Comparison of ENCODE assay signal across 11 cellular contexts in genomic region chr5:35902032-35902681, GRCh38. TPM values are rescaled to one million over a fixed set of nuclear protein-coding genes. Genes with fewer than 3 reads are reported as not detected.
DNase-seq lines count a peak whose midpoint lies in the region; ATAC-seq and TF ChIP-seq lines count a peak whose summit lies in the region.
"Had no signal": no experiment of that assay in that cellular context is flagged by ENCODE, and none has a peak within 500 bp of the region (broad histone marks: within the 10 kb centered on the region; RNA-seq: fewer than 3 reads in every experiment).

No MANE protein-coding gene starts in this region.

- no peak overlapping the region for H3K4me3 ChIP-seq in MG63
- H3K4me3 ChIP-seq: ascending aorta had no signal

- no peak for TF ChIP-seq CTCF in activated CD8-positive, alpha-beta T cell treated with anti-CD3 and anti-CD28 coated beads for 36 hours (IDR thresholded peaks at IDR 0.05)
- no peak for TF ChIP-seq CTCF in WTC11 (IDR thresholded peaks at IDR 0.05)

- peaks cover 9% of the 10 kb centered on the region for H3K36me3 Mint-ChIP-seq in activated CD8-positive, alpha-beta T cell treated with anti-CD3 and anti-CD28 coated beads for 36 hours (ENCODE audit: low read depth)
- no peaks in the 10 kb centered on the region for H3K36me3 Mint-ChIP-seq in WTC11

- peak; percentile 28 for DNase-seq in AG08396 (ENCODE audit: low spot score)
- DNase-seq in activated CD8-positive, alpha-beta T cell treated with anti-CD3 and anti-CD28 coated beads for 36 hours, result peak; percentile 51
- DNase-seq in MG63, result no peak
- DNase-seq in WTC11 (ENCODE audit: low spot score), result no peak
- DNase-seq in GF-D8 (lab: John Stamatoyannopoulos, UW), result no peak
- no peak for DNase-seq in SIG-M5 (lab: John Stamatoyannopoulos, UW)
- DNase-seq: trophoblast cell had no signal

- POLR2A ChIA-PET in activated CD8-positive, alpha-beta T cell treated with anti-CD3 and anti-CD28 coated beads for 36 hours (lab: Charles Lee), result interaction anchor here (0.7 to 12.6 kb wide), 8 partner anchors 17 to 91 kb away, joined by 3 to 147 read pairs (median 4); partner anchors contain the start of gene IL7R
- POLR2A ChIA-PET in WTC11 (lab: Charles Lee), result no interaction called here

- peaks cover 9% of the 10 kb centered on the region for H3K9me3 Mint-ChIP-seq in activated CD8-positive, alpha-beta T cell treated with anti-CD3 and anti-CD28 coated beads for 36 hours
- peaks cover 21% of the 10 kb centered on the region for H3K9me3 Mint-ChIP-seq in WTC11

- H3K4me1 Mint-ChIP-seq in activated CD8-positive, alpha-beta T cell treated with anti-CD3 and anti-CD28 coated beads for 36 hours (ENCODE audit: low read depth), result peaks cover 86% of the 10 kb centered on the region
- no peaks in the 10 kb centered on the region for H3K4me1 Mint-ChIP-seq in WTC11

- CTCF ChIA-PET in activated CD8-positive, alpha-beta T cell treated with anti-CD3 and anti-CD28 coated beads for 36 hours (lab: Charles Lee), result interaction anchor here (1.0 to 2.7 kb wide), 6 partner anchors 22 to 251 kb away, joined by 3 to 16 read pairs (median 6); partner anchors contain the start of gene IL7R
- CTCF ChIA-PET in WTC11 (lab: Charles Lee), result no interaction called here

- no peak overlapping the region for H3K4me3 Mint-ChIP-seq in activated CD8-positive, alpha-beta T cell treated with anti-CD3 and anti-CD28 coated beads for 36 hours
- no peak overlapping the region for H3K4me3 Mint-ChIP-seq in WTC11

- no peaks in the 10 kb centered on the region for H3K27me3 Mint-ChIP-seq in activated CD8-positive, alpha-beta T cell treated with anti-CD3 and anti-CD28 coated beads for 36 hours
- H3K27me3 Mint-ChIP-seq in WTC11 (ENCODE audit: low read depth), result peaks cover 10% of the 10 kb centered on the region; the same call in 1 of the 2 replicates

- no peaks in the 10 kb centered on the region for H3K9me3 ChIP-seq in MG63
- H3K9me3 ChIP-seq: ascending aorta had no signal

- ATAC-seq in GM18868 (IDR thresholded peaks at IDR 0.05; ENCODE audit: unreplicated experiment) (peak; percentile 73), HG02943 (IDR thresholded peaks at IDR 0.05; ENCODE audit: low read depth, unreplicated experiment) (peak; percentile 49), WTC11 (no peak)
- ATAC-seq in activated CD8-positive, alpha-beta T cell treated with anti-CD3 and anti-CD28 coated beads for 36 hours, result peak; percentile 61
- ATAC-seq: Panc1 had no signal

- intact Hi-C loops in activated CD8-positive, alpha-beta T cell treated with anti-CD3 and anti-CD28 coated beads for 36 hours (cut with micrococcal nuclease), result no loop called here

- no peaks in the 10 kb centered on the region for H3K36me3 ChIP-seq in MG63
- H3K36me3 ChIP-seq: ascending aorta had no signal

- H3K27me3 ChIP-seq in MG63, result no peaks in the 10 kb centered on the region
- H3K27me3 ChIP-seq: ascending aorta had no signal

- H3K27ac Mint-ChIP-seq in activated CD8-positive, alpha-beta T cell treated with anti-CD3 and anti-CD28 coated beads for 36 hours, result peak overlapping the region; percentile 60
- H3K27ac Mint-ChIP-seq in WTC11, result no peak overlapping the region

TF ChIP-seq in WTC11, 78 proteins besides CTCF, POLR2A, EP300 and RAD21:
- no peak for TF ChIP-seq ATF2 (CRISPR knock-in tag; IDR thresholded peaks at IDR 0.05; ENCODE audit: borderline replicate concordance, low read depth)
- TF ChIP-seq ATF1 (CRISPR knock-in tag; IDR thresholded peaks at IDR 0.05), result no peak
- no peak for TF ChIP-seq TP53 (CRISPR knock-in tag; IDR thresholded peaks at IDR 0.05)
- TF ChIP-seq RELA (CRISPR knock-in tag; IDR thresholded peaks at IDR 0.05; ENCODE audit: borderline replicate concordance), result no peak
- no peak for TF ChIP-seq ZNF512 (CRISPR knock-in tag; IDR thresholded peaks at IDR 0.05; ENCODE audit: borderline replicate concordance)
- no peak for TF ChIP-seq ZNF671 (CRISPR knock-in tag; IDR thresholded peaks at IDR 0.05)
- no peak for TF ChIP-seq ZNF416 (CRISPR knock-in tag; IDR thresholded peaks at IDR 0.05)
- TF ChIP-seq ETV6 (CRISPR knock-in tag; IDR thresholded peaks at IDR 0.05), result no peak
- no peak for TF ChIP-seq EMX1 (CRISPR knock-in tag; IDR thresholded peaks at IDR 0.05)
- TF ChIP-seq ZNF263 (CRISPR knock-in tag; IDR thresholded peaks at IDR 0.05; ENCODE audit: low read depth), result no peak
- no peak for TF ChIP-seq TCF7 (CRISPR knock-in tag; IDR thresholded peaks at IDR 0.05; ENCODE audit: low read depth)
- TF ChIP-seq NR3C1 (CRISPR knock-in tag; conservative IDR thresholded peaks at IDR 0.05; ENCODE audit: low read depth), result no peak
- TF ChIP-seq ZNF396 (CRISPR knock-in tag; IDR thresholded peaks at IDR 0.05; ENCODE audit: borderline replicate concordance), result no peak
- TF ChIP-seq SP1 (CRISPR knock-in tag; conservative IDR thresholded peaks at IDR 0.05), result no peak
- TF ChIP-seq FOXJ3 (CRISPR knock-in tag; IDR thresholded peaks at IDR 0.05; ENCODE audit: borderline replicate concordance), result no peak
- TF ChIP-seq, protein P1, sequence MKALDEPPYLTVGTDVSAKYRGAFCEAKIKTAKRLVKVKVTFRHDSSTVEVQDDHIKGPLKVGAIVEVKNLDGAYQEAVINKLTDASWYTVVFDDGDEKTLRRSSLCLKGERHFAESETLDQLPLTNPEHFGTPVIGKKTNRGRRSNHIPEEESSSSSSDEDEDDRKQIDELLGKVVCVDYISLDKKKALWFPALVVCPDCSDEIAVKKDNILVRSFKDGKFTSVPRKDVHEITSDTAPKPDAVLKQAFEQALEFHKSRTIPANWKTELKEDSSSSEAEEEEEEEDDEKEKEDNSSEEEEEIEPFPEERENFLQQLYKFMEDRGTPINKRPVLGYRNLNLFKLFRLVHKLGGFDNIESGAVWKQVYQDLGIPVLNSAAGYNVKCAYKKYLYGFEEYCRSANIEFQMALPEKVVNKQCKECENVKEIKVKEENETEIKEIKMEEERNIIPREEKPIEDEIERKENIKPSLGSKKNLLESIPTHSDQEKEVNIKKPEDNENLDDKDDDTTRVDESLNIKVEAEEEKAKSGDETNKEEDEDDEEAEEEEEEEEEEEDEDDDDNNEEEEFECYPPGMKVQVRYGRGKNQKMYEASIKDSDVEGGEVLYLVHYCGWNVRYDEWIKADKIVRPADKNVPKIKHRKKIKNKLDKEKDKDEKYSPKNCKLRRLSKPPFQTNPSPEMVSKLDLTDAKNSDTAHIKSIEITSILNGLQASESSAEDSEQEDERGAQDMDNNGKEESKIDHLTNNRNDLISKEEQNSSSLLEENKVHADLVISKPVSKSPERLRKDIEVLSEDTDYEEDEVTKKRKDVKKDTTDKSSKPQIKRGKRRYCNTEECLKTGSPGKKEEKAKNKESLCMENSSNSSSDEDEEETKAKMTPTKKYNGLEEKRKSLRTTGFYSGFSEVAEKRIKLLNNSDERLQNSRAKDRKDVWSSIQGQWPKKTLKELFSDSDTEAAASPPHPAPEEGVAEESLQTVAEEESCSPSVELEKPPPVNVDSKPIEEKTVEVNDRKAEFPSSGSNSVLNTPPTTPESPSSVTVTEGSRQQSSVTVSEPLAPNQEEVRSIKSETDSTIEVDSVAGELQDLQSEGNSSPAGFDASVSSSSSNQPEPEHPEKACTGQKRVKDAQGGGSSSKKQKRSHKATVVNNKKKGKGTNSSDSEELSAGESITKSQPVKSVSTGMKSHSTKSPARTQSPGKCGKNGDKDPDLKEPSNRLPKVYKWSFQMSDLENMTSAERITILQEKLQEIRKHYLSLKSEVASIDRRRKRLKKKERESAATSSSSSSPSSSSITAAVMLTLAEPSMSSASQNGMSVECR (CRISPR knock-in tag; IDR thresholded peaks at IDR 0.05; ENCODE audit: borderline replicate concordance), result no peak
- TF ChIP-seq GABPB1 (CRISPR knock-in tag; IDR thresholded peaks at IDR 0.05), result no peak
- TF ChIP-seq SOX15 (CRISPR knock-in tag; IDR thresholded peaks at IDR 0.05), result no peak

RNA-seq across cellular contexts. Expression of gene CAPSL, which starts 36.3 kb away (rescaled TPM):
- total RNA-seq in activated CD8-positive, alpha-beta T cell treated with anti-CD3 and anti-CD28 coated beads for 36 hours, result under 1 TPM; 0.43 to 0.56 TPM
- not detected in 2 replicates for total RNA-seq in MG63 (2014; rRNA removed; shearing (Covaris generic); ENCODE audit: low replicate concordance)
- total RNA-seq in WTC11 (2021), result not detected in 3 replicates
- total RNA-seq: ascending aorta had no signal

RNA-seq across cellular contexts. Expression of gene IL7R, which starts 45.5 kb away (rescaled TPM):
- 100 to 1,000 TPM; 136 to 142 TPM for total RNA-seq in activated CD8-positive, alpha-beta T cell treated with anti-CD3 and anti-CD28 coated beads for 36 hours
- 3.4 and 3.6 TPM in 2 replicates for total RNA-seq in MG63 (2014; rRNA removed; shearing (Covaris generic); ENCODE audit: low replicate concordance)
- 0.57 to 1.1 TPM (median 0.62 TPM) in 3 replicates for total RNA-seq in WTC11 (2021)

Comparison
In these comparisons a context has a peak if more than half of its experiments do, and no peak if none do; other contexts are left out.
1. DNase-seq: peak in AG08396 (single experiment) and activated CD8-positive, alpha-beta T cell treated with anti-CD3 and anti-CD28 coated beads for 36 hours (single experiment); none in MG63 (single experiment), WTC11 (single experiment), GF-D8 (single experiment) and SIG-M5 (single experiment).
2. RNA of gene IL7R, which starts 45.5 kb away (total RNA-seq): 136 to 142 TPM in activated CD8-positive, alpha-beta T cell treated with anti-CD3 and anti-CD28 coated beads for 36 hours; 3.4 to 3.6 TPM in MG63 and 0.57 to 1.1 TPM in WTC11; every median in the first group is over 10 times any median in the second.